In the genomic region with DNA sequence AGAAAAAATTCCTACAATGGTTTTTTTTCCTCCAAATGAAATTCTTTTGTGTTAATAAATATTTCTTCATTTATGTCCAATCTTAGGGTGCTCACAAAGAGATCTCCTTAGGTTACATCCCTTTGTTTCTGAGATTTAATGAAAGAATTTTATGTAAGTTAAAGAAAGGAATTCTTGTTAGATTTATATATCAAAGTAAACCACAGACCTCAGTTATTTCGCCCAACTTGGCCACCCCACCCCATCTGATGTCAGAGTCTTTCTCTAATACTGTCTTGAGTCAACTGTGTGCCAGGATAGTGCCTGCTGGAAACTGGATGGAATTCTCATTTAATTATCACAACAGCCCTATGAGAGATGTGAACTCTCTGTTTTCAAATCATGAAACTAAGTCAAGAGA, we compare ENCODE assay signal across 20 cellular contexts.
A peak's percentile ranks its signal among the peaks of the same experiment; 100 is the strongest.
DNase-seq lines count a peak whose midpoint lies in the region; ATAC-seq and TF ChIP-seq lines count a peak whose summit lies in the region.
"Had no signal": no experiment of that assay in that cellular context is flagged by ENCODE, and none has a peak within 500 bp of the region (broad histone marks: within the 10 kb centered on the region; RNA-seq: fewer than 3 reads in every experiment).

No MANE protein-coding gene starts in this region.

- peaks cover 3% of the 10 kb centered on the region for H3K27me3 Mint-ChIP-seq in activated CD8-positive, alpha-beta T cell treated with anti-CD3 and anti-CD28 coated beads, Interleukin-2, amount 10 ng/mL, durations not matched to agents 7 days and 5 days (ENCODE audit: low read depth)

- H3K9ac ChIP-seq in HCT116 (ENCODE audit: low read length): no peak overlapping the region

- DNase-seq in HCT116 (ENCODE audit: low read depth, low spot score): no peak
- peak; percentile 84 for DNase-seq in astrocyte of the hippocampus (ENCODE audit: low read depth, low spot score)
- DNase-seq in glomerular visceral epithelial cell (ENCODE audit: extremely low spot score): peak; percentile 56
- DNase-seq in thyroid gland: no peak
- DNase-seq in activated CD8-positive, alpha-beta T cell treated with anti-CD3 and anti-CD28 coated beads, Interleukin-2, amount 10 ng/mL, durations not matched to agents 7 days and 5 days: no peak
- no peak for DNase-seq in NCI-H524 (lab: John Stamatoyannopoulos, UW)
- DNase-seq: activated CD4-positive, alpha-beta memory T cell treated with anti-CD3 and anti-CD28 coated beads, Interleukin-2, amount 10 ng/mL, durations not matched to agents 7 days and 5 days; activated CD4-positive, CD25-positive, alpha-beta regulatory T cell; activated naive CD4-positive, alpha-beta T cell treated with anti-CD3 and anti-CD28 coated beads, Interleukin-2, amount 10 ng/mL, durations not matched to agents 7 days and 5 days; activated T-cell treated with anti-CD3 and anti-CD28 coated beads, Interleukin-2, amount 50 U/mL, for 24 hours; COR-L47; Karpas-422; NCI-H1092 treated with DMSO at 0.1 percent for 48 hours; NCI-H2081 treated with DMSO at 0.1 percent for 48 hours; NCI-H510A treated with DMSO at 0.1 percent for 48 hours; SIG-M5 had no signal

- H3K27ac Mint-ChIP-seq in activated CD8-positive, alpha-beta T cell treated with anti-CD3 and anti-CD28 coated beads, Interleukin-2, amount 10 ng/mL, durations not matched to agents 7 days and 5 days: no peak overlapping the region
- H3K27ac Mint-ChIP-seq: activated CD4-positive, alpha-beta memory T cell treated with anti-CD3 and anti-CD28 coated beads, Interleukin-2, amount 10 ng/mL, durations not matched to agents 7 days and 5 days; activated naive CD4-positive, alpha-beta T cell treated with anti-CD3 and anti-CD28 coated beads, Interleukin-2, amount 10 ng/mL, durations not matched to agents 7 days and 5 days; activated T-cell treated with anti-CD3 and anti-CD28 coated beads, Interleukin-2, amount 50 U/mL, for 24 hours had no signal

- no peaks in the 10 kb centered on the region for H3K9me2 ChIP-seq in HCT116 (ENCODE audit: insufficient read depth)

- H3K27ac ChIP-seq in HCT116 (ENCODE audit: low read depth, low read length) (no peak overlapping the region), thyroid gland (peak overlapping the region; percentile 82 to 95 (median 94))

- no peak for TF ChIP-seq RAD21 in HCT116 (IDR thresholded peaks at IDR 0.05; ENCODE audit: low read depth)

- TF ChIP-seq CTCF in HCT116 (IDR thresholded peaks at IDR 0.05 in 2 of 3, conservative IDR thresholded peaks at IDR 0.05 in 1 of 3; ENCODE audit: borderline replicate concordance in 1 of 3, insufficient read depth in 1 of 3, low read depth in 2 of 3, low read length in 2 of 3) (no peak), thyroid gland (IDR thresholded peaks at IDR 0.05) (no peak)

- POLR2A ChIA-PET in HCT116 (lab: Charles Lee): no interaction called here
- POLR2A ChIA-PET in activated CD8-positive, alpha-beta T cell treated with anti-CD3 and anti-CD28 coated beads, Interleukin-2, amount 10 ng/mL, durations not matched to agents 7 days and 5 days (lab: Charles Lee): no interaction called here

- peak overlapping the region; percentile 46 for H2AFZ ChIP-seq in HCT116 (ENCODE audit: low read depth, low read length, poor library complexity, severe bottlenecking)

- peaks cover 11 to 23% of the 10 kb centered on the region in 2 experiments; a peak in 3 of 4 replicates for H3K4me1 ChIP-seq in HCT116 (ENCODE audit: control insufficient read depth in 1 of 2, insufficient read depth in 2 of 2, low read length in 2 of 2)
- peaks cover 40 to 47% of the 10 kb centered on the region in 2 donors for H3K4me1 ChIP-seq in thyroid gland

- no peaks in the 10 kb centered on the region for H3K36me3 ChIP-seq in HCT116 (ENCODE audit: control insufficient read depth in 1 of 2, insufficient read depth in 2 of 2, low read length in 2 of 2)
- H3K36me3 ChIP-seq in thyroid gland: no peaks in the 10 kb centered on the region
- H3K36me3 ChIP-seq: ascending aorta, gastroesophageal sphincter had no signal

- H3K27me3 ChIP-seq in HCT116 (ENCODE audit: insufficient read depth, low read length): no peaks in the 10 kb centered on the region
- H3K27me3 ChIP-seq in thyroid gland: no peaks in the 10 kb centered on the region
- H3K27me3 ChIP-seq: ascending aorta, gastroesophageal sphincter had no signal

- no peaks in the 10 kb centered on the region for H3K9me3 Mint-ChIP-seq in activated CD8-positive, alpha-beta T cell treated with anti-CD3 and anti-CD28 coated beads, Interleukin-2, amount 10 ng/mL, durations not matched to agents 7 days and 5 days (ENCODE audit: insufficient read depth)
- H3K9me3 Mint-ChIP-seq: activated CD4-positive, alpha-beta memory T cell treated with anti-CD3 and anti-CD28 coated beads, Interleukin-2, amount 10 ng/mL, durations not matched to agents 7 days and 5 days; activated naive CD4-positive, alpha-beta T cell treated with anti-CD3 and anti-CD28 coated beads, Interleukin-2, amount 10 ng/mL, durations not matched to agents 7 days and 5 days; activated T-cell treated with anti-CD3 and anti-CD28 coated beads, Interleukin-2, amount 50 U/mL, for 24 hours had no signal

- H3K4me2 ChIP-seq in HCT116 (ENCODE audit: low read length): no peak overlapping the region

- intact Hi-C loops in HCT116 (cut with micrococcal nuclease) (no loop called here), thyroid gland (cut with DNase I) (no loop called here)

- RAD21 ChIA-PET in HCT116 (lab: Charles Lee; ENCODE audit: low non-redundant PET in 1 of 2, low total read pairs in 2 of 2, uncharacterized antibody in 2 of 2, unreplicated experiment in 2 of 2): no interaction called here

- H3K36me3 Mint-ChIP-seq in activated CD8-positive, alpha-beta T cell treated with anti-CD3 and anti-CD28 coated beads, Interleukin-2, amount 10 ng/mL, durations not matched to agents 7 days and 5 days (ENCODE audit: low read depth): no peaks in the 10 kb centered on the region
- H3K36me3 Mint-ChIP-seq: activated naive CD4-positive, alpha-beta T cell treated with anti-CD3 and anti-CD28 coated beads, Interleukin-2, amount 10 ng/mL, durations not matched to agents 7 days and 5 days had no signal

- H3K9me3 ChIP-seq in HCT116 (ENCODE audit: control insufficient read depth in 1 of 2, insufficient read depth in 1 of 2, low read depth in 1 of 2, low read length in 2 of 2): no peaks in the 10 kb centered on the region
- H3K9me3 ChIP-seq in thyroid gland: no peaks in the 10 kb centered on the region
- H3K9me3 ChIP-seq: ascending aorta, gastroesophageal sphincter had no signal

- BruUV-seq in HCT116 (replicated peaks; lab: Mats Ljungman, UMichigan): no TSS peak

- no peaks in the 10 kb centered on the region for H3K79me2 ChIP-seq in HCT116 (ENCODE audit: insufficient read depth, low read length)

- ATAC-seq in HCT116 (no peak), GM18502 (IDR thresholded peaks at IDR 0.05; ENCODE audit: poor library complexity, unreplicated experiment) (no peak), SK-N-SH treated with all-trans-retinoic acid at 6 μM for 48 hours (no peak)
- ATAC-seq in activated CD8-positive, alpha-beta T cell treated with anti-CD3 and anti-CD28 coated beads, Interleukin-2, amount 10 ng/mL, durations not matched to agents 7 days and 5 days: no peak
- ATAC-seq: gastroesophageal sphincter had no signal

- 65 to 78% methylated on average over 1 of the region's 1 CpG for WGBS in thyroid gland, 2 donors

- H3K4me3 Mint-ChIP-seq in activated CD8-positive, alpha-beta T cell treated with anti-CD3 and anti-CD28 coated beads, Interleukin-2, amount 10 ng/mL, durations not matched to agents 7 days and 5 days: no peak overlapping the region
- H3K4me3 Mint-ChIP-seq: activated CD4-positive, alpha-beta memory T cell treated with anti-CD3 and anti-CD28 coated beads, Interleukin-2, amount 10 ng/mL, durations not matched to agents 7 days and 5 days; activated naive CD4-positive, alpha-beta T cell treated with anti-CD3 and anti-CD28 coated beads, Interleukin-2, amount 10 ng/mL, durations not matched to agents 7 days and 5 days; activated T-cell treated with anti-CD3 and anti-CD28 coated beads, Interleukin-2, amount 50 U/mL, for 24 hours had no signal

- H3K4me3 ChIP-seq in HCT116 (replicated peaks in 1 of 2; ENCODE audit: low read depth in 1 of 2, low read length in 2 of 2): no peak overlapping the region
- H3K4me3 ChIP-seq in thyroid gland (replicated peaks in 1 of 3): no peak overlapping the region
- H3K4me3 ChIP-seq: gastroesophageal sphincter had no signal

- H4K20me1 ChIP-seq in HCT116 (ENCODE audit: insufficient read depth): no peaks in the 10 kb centered on the region

- no peaks in the 10 kb centered on the region for H3K4me1 Mint-ChIP-seq in activated CD8-positive, alpha-beta T cell treated with anti-CD3 and anti-CD28 coated beads, Interleukin-2, amount 10 ng/mL, durations not matched to agents 7 days and 5 days (ENCODE audit: low read depth)
- H3K4me1 Mint-ChIP-seq: activated CD4-positive, alpha-beta memory T cell treated with anti-CD3 and anti-CD28 coated beads, Interleukin-2, amount 10 ng/mL, durations not matched to agents 7 days and 5 days had no signal

- CTCF ChIA-PET in HCT116 (lab: Charles Lee): no interaction called here
- CTCF ChIA-PET in activated CD8-positive, alpha-beta T cell treated with anti-CD3 and anti-CD28 coated beads, Interleukin-2, amount 10 ng/mL, durations not matched to agents 7 days and 5 days (lab: Charles Lee): no interaction called here

- no peak for TF ChIP-seq POLR2A in HCT116 (IDR thresholded peaks at IDR 0.05; ENCODE audit: borderline replicate concordance, extremely low read depth, insufficient read depth, insufficient read length)
- TF ChIP-seq POLR2A in thyroid gland (IDR thresholded peaks at IDR 0.05): no peak

TF ChIP-seq in HCT116, 20 proteins besides CTCF, POLR2A, EP300 and RAD21:
- no peak for TF ChIP-seq JUND (IDR thresholded peaks at IDR 0.05)
- TF ChIP-seq EGR1 (IDR thresholded peaks at IDR 0.05; ENCODE audit: low read depth): no peak

TF ChIP-seq in SK-N-SH treated with all-trans-retinoic acid at 6 μM for 48 hours, 23 proteins besides CTCF, POLR2A, EP300 and RAD21 (continues in another document):
- TF ChIP-seq TOX (CRISPR knock-in tag; IDR thresholded peaks at IDR 0.05; ENCODE audit: borderline replicate concordance): no peak
- TF ChIP-seq, protein P1, sequence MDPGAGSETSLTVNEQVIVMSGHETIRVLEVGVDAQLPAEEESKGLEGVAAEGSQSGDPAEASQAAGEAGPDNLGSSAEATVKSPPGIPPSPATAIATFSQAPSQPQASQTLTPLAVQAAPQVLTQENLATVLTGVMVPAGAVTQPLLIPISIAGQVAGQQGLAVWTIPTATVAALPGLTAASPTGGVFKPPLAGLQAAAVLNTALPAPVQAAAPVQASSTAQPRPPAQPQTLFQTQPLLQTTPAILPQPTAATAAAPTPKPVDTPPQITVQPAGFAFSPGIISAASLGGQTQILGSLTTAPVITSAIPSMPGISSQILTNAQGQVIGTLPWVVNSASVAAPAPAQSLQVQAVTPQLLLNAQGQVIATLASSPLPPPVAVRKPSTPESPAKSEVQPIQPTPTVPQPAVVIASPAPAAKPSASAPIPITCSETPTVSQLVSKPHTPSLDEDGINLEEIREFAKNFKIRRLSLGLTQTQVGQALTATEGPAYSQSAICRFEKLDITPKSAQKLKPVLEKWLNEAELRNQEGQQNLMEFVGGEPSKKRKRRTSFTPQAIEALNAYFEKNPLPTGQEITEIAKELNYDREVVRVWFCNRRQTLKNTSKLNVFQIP (CRISPR knock-in tag; IDR thresholded peaks at IDR 0.05; ENCODE audit: borderline replicate concordance, low read depth): no peak

Comparison
In these comparisons a context has a peak if more than half of its experiments do, and no peak if none do; other contexts are left out.
1. DNase-seq: peak in astrocyte of the hippocampus (single experiment) and glomerular visceral epithelial cell (single experiment); none in HCT116 (single experiment), thyroid gland (0 of 2), activated CD8-positive, alpha-beta T cell treated with anti-CD3 and anti-CD28 coated beads, Interleukin-2, amount 10 ng/mL, durations not matched to agents 7 days and 5 days (single experiment) and NCI-H524 (0 of 2).